ENCODE assay signal across 10 cellular contexts in genomic region chr6:98824163-98824906, GRCh38. TPM values are rescaled to one million over a fixed set of nuclear protein-coding genes. Genes with fewer than 3 reads are reported as not detected.
DNase-seq lines count a peak whose midpoint lies in the region; ATAC-seq, FAIRE-seq and TF ChIP-seq lines count a peak whose summit lies in the region.
"Had no signal": no experiment of that assay in that cellular context is flagged by ENCODE, and none has a peak within 500 bp of the region (broad histone marks: within the 10 kb centered on the region; RNA-seq: fewer than 3 reads in every experiment).

No MANE protein-coding gene starts in this region.

- H3K36me3 ChIP-seq in neuron (ENCODE audit: insufficient read depth, low read length), result no peaks in the 10 kb centered on the region

- H3K4me3 ChIP-seq in neuron (ENCODE audit: low read length), result peak overlapping the region; percentile 69

- no peaks in the 10 kb centered on the region for H3K9me3 ChIP-seq in neuron (ENCODE audit: low read length)

- no peaks in the 10 kb centered on the region for H3K27me3 ChIP-seq in neuron (ENCODE audit: insufficient read depth, low read length)

- no peaks in the 10 kb centered on the region for H3K36me3 Mint-ChIP-seq in endothelial cell (ENCODE audit: low read depth, unreplicated experiment)

- H2AFZ ChIP-seq in neuron (ENCODE audit: low read depth, low read length), result peak overlapping the region; percentile 74

- H3K4me1 ChIP-seq in neuron (ENCODE audit: insufficient read depth, low read length), result peaks cover 32% of the 10 kb centered on the region

- H3K4me1 Mint-ChIP-seq in endothelial cell (ENCODE audit: unreplicated experiment), result peaks cover 25% of the 10 kb centered on the region

- H3K27me3 Mint-ChIP-seq in endothelial cell (ENCODE audit: unreplicated experiment), result peaks cover 20% of the 10 kb centered on the region

- peak overlapping the region; percentile 97 for H3K4me3 Mint-ChIP-seq in endothelial cell (ENCODE audit: unreplicated experiment)

- FAIRE-seq in frontal cortex (lab: Jason Lieb, UNC), result no peak
- FAIRE-seq: colon had no signal

- peak; percentile 57 for DNase-seq in D341Med (ENCODE audit: low spot score)
- DNase-seq in NCI-H69 (lab: John Stamatoyannopoulos, UW), result peak; percentile 64
- DNase-seq in endothelial cell (ENCODE audit: low spot score), result peak; percentile 40
- DNase-seq in frontal cortex (ENCODE audit: low spot score in 2 of 2), result no peak
- no peak for DNase-seq in NOMO-1 treated with dmso at 0.1 percent for 144 hours (lab: John Stamatoyannopoulos, UW; ENCODE audit: unreplicated experiment)

- TF ChIP-seq CTCF in endothelial cell (IDR thresholded peaks at IDR 0.05; ENCODE audit: unreplicated experiment), result no peak

- H3K9me3 Mint-ChIP-seq in endothelial cell (ENCODE audit: unreplicated experiment), result no peaks in the 10 kb centered on the region

- ATAC-seq in HG03280 (IDR thresholded peaks at IDR 0.05; ENCODE audit: unreplicated experiment), result no peak
- ATAC-seq in HG03457 (IDR thresholded peaks at IDR 0.05; ENCODE audit: unreplicated experiment), result no peak

- no peak overlapping the region for H3K27ac Mint-ChIP-seq in endothelial cell (ENCODE audit: unreplicated experiment)

RNA-seq across cellular contexts. Expression of gene POU3F2, which starts 10.0 kb away (rescaled TPM):
- 0.08 TPM for total RNA-seq in endothelial cell (ENCODE audit: unreplicated experiment)
- 142 TPM for total RNA-seq in frontal cortex
- total RNA-seq: T-helper 1 cell treated with Interleukin-12 subunit alpha and Interleukin-12 subunit beta and Interleukin-4 antibody, amounts not matched to agents 30 ng/mL and 1 ng/mL, for 36 hours had no signal

Comparison
In these comparisons a context has a peak if more than half of its experiments do, and no peak if none do; other contexts are left out.
1. DNase-seq: peak in D341Med (single experiment), NCI-H69 (single experiment) and endothelial cell (single experiment); none in frontal cortex (0 of 2) and NOMO-1 treated with dmso at 0.1 percent for 144 hours (single experiment).
2. RNA of gene POU3F2, which starts 10.0 kb away (total RNA-seq): 142 TPM in frontal cortex (single experiment); 0.08 TPM in endothelial cell (single experiment); every median in the first group is over 100 times any median in the second.